Comparison of ENCODE assay signal across 9 cellular contexts in genomic region chr2:72915076-72915906, GRCh38. TPM values are rescaled to one million over a fixed set of nuclear protein-coding genes. Genes with fewer than 3 reads are reported as not detected.
A peak's percentile ranks its signal among the peaks of the same experiment; 100 is the strongest.
DNase-seq lines count a peak whose midpoint lies in the region; ATAC-seq and TF ChIP-seq lines count a peak whose summit lies in the region.
"Had no signal": no experiment of that assay in that cellular context is flagged by ENCODE, and none has a peak within 500 bp of the region (broad histone marks: within the 10 kb centered on the region; RNA-seq: fewer than 3 reads in every experiment).

No MANE protein-coding gene starts in this region.

- no peaks in the 10 kb centered on the region for H3F3A ChIP-seq in MM.1S (ENCODE audit: insufficient read depth, low read length)

- no peak overlapping the region for H3K27ac Mint-ChIP-seq in effector memory CD8-positive, alpha-beta T cell
- H3K27ac Mint-ChIP-seq in osteocyte (ENCODE audit: unreplicated experiment) = no peak overlapping the region

- TF ChIP-seq CTCF in MM.1S (IDR thresholded peaks at IDR 0.05; ENCODE audit: low read length) = no peak
- TF ChIP-seq CTCF in osteocyte (IDR thresholded peaks at IDR 0.05) = no peak
- no peak for TF ChIP-seq CTCF in omental fat pad (IDR thresholded peaks at IDR 0.05)
- no peak for TF ChIP-seq CTCF in GM10266 (IDR thresholded peaks at IDR 0.05; ENCODE audit: control insufficient read depth, insufficient read depth, low read depth, missing control alignments)

- H2AFZ ChIP-seq in MM.1S (ENCODE audit: low read length) = peak overlapping the region; percentile 93

- no peak overlapping the region; the same call in 1 of the 2 replicates for H3K9ac ChIP-seq in MM.1S (ENCODE audit: low read length)

- H3K9me3 ChIP-seq in MM.1S (replicated peaks; ENCODE audit: insufficient read depth, low read length) = no peaks in the 10 kb centered on the region

- peaks cover 4% of the 10 kb centered on the region; the same call in 1 of the 2 replicates for H3K4me1 ChIP-seq in MM.1S (ENCODE audit: low read length)

- peaks cover 68% of the 10 kb centered on the region for H3K27me3 ChIP-seq in MM.1S (replicated peaks; ENCODE audit: insufficient read depth, low read length)

- no peak overlapping the region for H3K27ac ChIP-seq in MM.1S (ENCODE audit: low read length)

- peak overlapping the region; percentile 100 for H3K4me2 ChIP-seq in MM.1S (ENCODE audit: low read depth, low read length)

- H3K36me3 ChIP-seq in MM.1S (replicated peaks; ENCODE audit: insufficient read depth, low read length) = no peaks in the 10 kb centered on the region

- no peaks in the 10 kb centered on the region for H3K9me3 Mint-ChIP-seq in effector memory CD8-positive, alpha-beta T cell
- no peaks in the 10 kb centered on the region for H3K9me3 Mint-ChIP-seq in osteocyte (ENCODE audit: unreplicated experiment)

- peaks cover 66 to 86% of the 10 kb centered on the region in 2 donors for H3K27me3 Mint-ChIP-seq in effector memory CD8-positive, alpha-beta T cell
- H3K27me3 Mint-ChIP-seq in osteocyte (ENCODE audit: unreplicated experiment) = peaks cover 79% of the 10 kb centered on the region

- H3K4me3 ChIP-seq in MM.1S (ENCODE audit: low read length) = peak overlapping the region; percentile 79

- DNase-seq in ELF-1 (ENCODE audit: low read depth, low spot score) = peak; percentile 29
- no peak for DNase-seq in MM.1S
- DNase-seq in effector memory CD8-positive, alpha-beta T cell = no peak
- DNase-seq in osteocyte (ENCODE audit: extremely low spot score, unreplicated experiment) = peak; percentile 75
- DNase-seq in omental fat pad (ENCODE audit: low spot score) = no peak
- no peak for DNase-seq in GM10266 (ENCODE audit: extremely low spot score)
- no peak for DNase-seq in NCI-H1105 treated with DMSO at 0.1 percent for 48 hours (lab: John Stamatoyannopoulos, UW)
- DNase-seq in COR-L47 (lab: John Stamatoyannopoulos, UW) = no peak
- DNase-seq: NCI-H1048 had no signal

- peaks cover 6% of the 10 kb centered on the region for H3K36me3 Mint-ChIP-seq in effector memory CD8-positive, alpha-beta T cell (ENCODE audit: insufficient read depth)
- H3K36me3 Mint-ChIP-seq in osteocyte (ENCODE audit: unreplicated experiment) = no peaks in the 10 kb centered on the region

- H3K4me3 Mint-ChIP-seq in effector memory CD8-positive, alpha-beta T cell = peak overlapping the region; percentile 68 to 72
- no peak overlapping the region for H3K4me3 Mint-ChIP-seq in osteocyte (ENCODE audit: unreplicated experiment)

- H3K9me2 ChIP-seq in MM.1S (replicated peaks; ENCODE audit: insufficient read depth, low read length) = no peaks in the 10 kb centered on the region

- ATAC-seq in effector memory CD8-positive, alpha-beta T cell (replicated peaks) = no peak
- ATAC-seq in omental fat pad (ENCODE audit: low FRiP score) = no peak

- peaks cover 11 to 22% of the 10 kb centered on the region in 2 donors for H3K4me1 Mint-ChIP-seq in effector memory CD8-positive, alpha-beta T cell (ENCODE audit: low read depth in 2 of 2)
- H3K4me1 Mint-ChIP-seq in osteocyte (ENCODE audit: unreplicated experiment) = peaks cover 23% of the 10 kb centered on the region

- no peaks in the 10 kb centered on the region for H3K79me2 ChIP-seq in MM.1S (ENCODE audit: low read length)

- 0 out of 2 replicates have a peak, but pooled peaks cover 2% of the 10 kb centered on the region for H4K20me1 ChIP-seq in MM.1S (ENCODE audit: insufficient read depth, low read length)

RNA-seq across cellular contexts. Expression of gene EMX1, which starts 2.0 kb away (rescaled TPM):
- total RNA-seq in osteocyte = not detected in 2 replicates
- total RNA-seq in omental fat pad = 1 to 10 TPM in 1 of 4 donors, under 1 TPM in 1, not detected in 2; 0.38 to 4.0 TPM

RNA-seq across cellular contexts. Expression of gene SPR, which starts 28.1 kb away (rescaled TPM):
- 6.2 and 7.1 TPM in 2 replicates for total RNA-seq in osteocyte
- total RNA-seq in omental fat pad = 10 to 100 TPM; 24.3 to 54.3 (median 42.8) TPM

Comparison
In these comparisons a context has a peak if more than half of its experiments do, and no peak if none do; other contexts are left out.
1. DNase-seq: peak in ELF-1 (single experiment) and osteocyte (single experiment); none in MM.1S (single experiment), effector memory CD8-positive, alpha-beta T cell (0 of 3), omental fat pad (single experiment), GM10266 (single experiment), NCI-H1105 treated with DMSO at 0.1 percent for 48 hours (single experiment) and COR-L47 (single experiment).